In the genomic region with DNA sequence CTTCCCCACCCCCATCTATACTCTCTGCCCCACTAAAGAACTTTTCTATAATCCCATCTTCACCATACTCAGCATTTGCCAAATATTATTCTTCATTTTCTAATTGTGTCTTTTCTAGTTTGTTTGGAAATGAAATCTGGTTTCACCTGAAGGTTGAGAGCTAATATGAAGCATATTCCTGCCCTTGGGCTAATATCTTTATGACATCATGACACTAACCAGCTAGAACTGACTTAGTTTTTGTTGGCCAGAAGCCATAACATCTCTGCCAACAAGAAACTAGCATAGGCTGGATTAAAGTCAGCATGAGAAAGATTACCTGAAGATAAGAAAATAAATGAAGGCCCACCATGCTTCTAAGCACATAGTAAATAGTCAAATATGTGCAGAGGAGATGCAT, we compare ENCODE assay signal across 20 cellular contexts. TPM values are rescaled to one million over a fixed set of nuclear protein-coding genes. Genes with fewer than 3 reads are reported as not detected.
DNase-seq lines count a peak whose midpoint lies in the region; ATAC-seq and TF ChIP-seq lines count a peak whose summit lies in the region.
"Had no signal": no experiment of that assay in that cellular context is flagged by ENCODE, and none has a peak within 500 bp of the region (broad histone marks: within the 10 kb centered on the region; RNA-seq: fewer than 3 reads in every experiment).

No MANE protein-coding gene starts in this region.

- in situ Hi-C loops in Panc1 (cut with HindIII; ENCODE audit: low pct_unique_long_range_greater_than_20kb, low sequenced_read_pairs) = no loop called here

- DNase-seq in Daoy (ENCODE audit: low read depth) = peak; percentile 61
- no peak for DNase-seq in Panc1 (ENCODE audit: low read depth, low spot score)
- DNase-seq in choroid plexus epithelial cell (ENCODE audit: low read depth) = peak; percentile 15
- DNase-seq in kidney glomerular epithelial cell (lab: John Stamatoyannopoulos, UW) = peak; percentile 45
- no peak for DNase-seq in NCI-H2171 treated with DMSO at 0.1 percent for 48 hours (lab: John Stamatoyannopoulos, UW)
- no peak for DNase-seq in stimulated activated naive CD8-positive, alpha-beta T cell treated with anti-CD3 and anti-CD28 coated beads, Interleukin-15, Interleukin-2, amounts not matched to agents 100 U/mL and 50 U/mL, for 24 hours
- DNase-seq: effector memory CD4-positive, alpha-beta T cell; kidney; midbrain; NCI-H1105 treated with DMSO at 0.1 percent for 48 hours; NCI-H510A; T-cell had no signal

- H3K9me3 ChIP-seq in Panc1 (ENCODE audit: control insufficient read depth, insufficient read depth, low read depth, low read length) = no peaks in the 10 kb centered on the region
- H3K9me3 ChIP-seq: neutrophil had no signal

- intact Hi-C loops in Panc1 (cut with micrococcal nuclease; ENCODE audit: unreplicated experiment) = loop anchor here (2.0 kb wide), 1 partner anchor 125 kb away; no protein-coding TSS in a partner anchor

- CTCF ChIA-PET in Panc1 (lab: Charles Lee) = interaction anchor here (0.6 to 0.7 kb wide), 2 partner anchors 24 to 145 kb away, joined by 3 to 8 read pairs; no protein-coding TSS in a partner anchor

- BruUV-seq in Panc1 (replicated peaks; lab: Mats Ljungman, UMichigan) = no TSS peak

- TF ChIP-seq CTCF in Panc1 (IDR thresholded peaks at IDR 0.05) (0 out of 2 replicates have a peak, but pooled peaks have one; percentile 8), choroid plexus epithelial cell (conservative IDR thresholded peaks at IDR 0.05; ENCODE audit: low read depth, low read length) (no peak)

- peak overlapping the region; percentile 91 for H3K27ac ChIP-seq in Panc1 (ENCODE audit: low read length)
- H3K27ac ChIP-seq: neutrophil had no signal

- H3K4me1 ChIP-seq in Panc1 (ENCODE audit: control insufficient read depth, insufficient read depth, low read length) = peaks cover 33% of the 10 kb centered on the region

- no peaks in the 10 kb centered on the region for H3K36me3 ChIP-seq in Panc1 (ENCODE audit: control insufficient read depth, insufficient read depth, low read length)
- H3K36me3 ChIP-seq: neutrophil had no signal

- no peak overlapping the region for H3K4me3 ChIP-seq in Panc1 (ENCODE audit: low read depth in 2 of 2, low read length in 2 of 2)
- H3K4me3 ChIP-seq in choroid plexus epithelial cell (ENCODE audit: low read depth, low read length) = no peak overlapping the region

- ATAC-seq in Panc1 (no peak), HG03039 (IDR thresholded peaks at IDR 0.05; ENCODE audit: unreplicated experiment) (no peak), HG03095 (IDR thresholded peaks at IDR 0.05; ENCODE audit: unreplicated experiment) (no peak)
- no peak for ATAC-seq in stimulated activated naive CD8-positive, alpha-beta T cell treated with anti-CD3 and anti-CD28 coated beads, Interleukin-15, Interleukin-2, amounts not matched to agents 100 U/mL and 50 U/mL, for 24 hours
- ATAC-seq: stimulated activated memory B cell treated with anti-CD40 and anti-IgM and Interleukin-4, amounts not matched to agents 10 μg/mL and 1 μg/mL and 100 μg/mL, for 72 hours; T-cell had no signal

- no peaks in the 10 kb centered on the region for H3K27me3 ChIP-seq in Panc1 (ENCODE audit: control insufficient read depth, insufficient read depth, low read length)

- POLR2A ChIA-PET in Panc1 (lab: Charles Lee) = no interaction called here

RNA-seq across cellular contexts. Expression of gene UNC5CL, which starts 16.7 kb away (rescaled TPM):
- total RNA-seq in Daoy (2014; rRNA removed; shearing (Covaris generic)) = 0.11 TPM in 1 of 2 replicates, not detected in the other
- total RNA-seq in Panc1 (2021; ENCODE audit: unreplicated experiment) = 0.36 TPM
- polyA plus RNA-seq in Panc1 (2012; ENCODE audit: insufficient read length) = 0.67 TPM

RNA-seq across cellular contexts. Expression of gene TSPO2, which starts 20.0 kb away (rescaled TPM):
- not detected in 2 replicates for total RNA-seq in Daoy (2014; rRNA removed; shearing (Covaris generic))
- not detected for total RNA-seq in Panc1 (2021; ENCODE audit: unreplicated experiment)
- polyA plus RNA-seq in Panc1 (2012; ENCODE audit: insufficient read length) = not detected
- total RNA-seq: activated CD8-positive, alpha-beta memory T cell treated with anti-CD3 and anti-CD28 coated beads for 36 hours; T-cell; urinary bladder; WTC11 had no signal
- polyA plus RNA-seq: IgD-negative memory B cell, urinary bladder had no signal

RNA-seq across cellular contexts. Expression of gene APOBEC2, which starts 30.7 kb away (rescaled TPM):
- total RNA-seq in Daoy (2014; rRNA removed; shearing (Covaris generic)) = not detected in 2 replicates
- not detected for total RNA-seq in Panc1 (2021; ENCODE audit: unreplicated experiment)
- not detected for polyA plus RNA-seq in Panc1 (2012; ENCODE audit: insufficient read length)
- total RNA-seq: activated CD8-positive, alpha-beta memory T cell treated with anti-CD3 and anti-CD28 coated beads for 36 hours; kidney; T-cell; WTC11 had no signal

RNA-seq across cellular contexts. Expression of gene OARD1, which starts 49.9 kb away (rescaled TPM):
- total RNA-seq in Daoy (2014; rRNA removed; shearing (Covaris generic)) = 28.8 and 29.0 TPM in 2 replicates
- 18.2 TPM for total RNA-seq in Panc1 (2021; ENCODE audit: unreplicated experiment)
- polyA plus RNA-seq in Panc1 (2012; ENCODE audit: insufficient read length) = 15.1 TPM

RNA-seq across cellular contexts. Expression of gene NFYA, which starts 50.5 kb away (rescaled TPM):
- 9.1 and 13.1 TPM in 2 replicates for total RNA-seq in Daoy (2014; rRNA removed; shearing (Covaris generic))
- total RNA-seq in Panc1 (2021; ENCODE audit: unreplicated experiment) = 34.7 TPM
- polyA plus RNA-seq in Panc1 (2012; ENCODE audit: insufficient read length) = 37.9 TPM

Comparison
In these comparisons a context has a peak if more than half of its experiments do, and no peak if none do; other contexts are left out.
1. DNase-seq: peak in Daoy (single experiment), choroid plexus epithelial cell (single experiment) and kidney glomerular epithelial cell (single experiment); none in Panc1 (single experiment), NCI-H2171 treated with DMSO at 0.1 percent for 48 hours (single experiment) and stimulated activated naive CD8-positive, alpha-beta T cell treated with anti-CD3 and anti-CD28 coated beads, Interleukin-15, Interleukin-2, amounts not matched to agents 100 U/mL and 50 U/mL, for 24 hours (single experiment).